ENCODE assay signal across 8 cellular contexts in genomic region chr14:34873591-34874385, GRCh38. TPM values are rescaled to one million over a fixed set of nuclear protein-coding genes. Genes with fewer than 3 reads are reported as not detected.
A peak's percentile ranks its signal among the peaks of the same experiment; 100 is the strongest.
DNase-seq lines count a peak whose midpoint lies in the region; ATAC-seq, FAIRE-seq and TF ChIP-seq lines count a peak whose summit lies in the region.

No MANE protein-coding gene starts in this region.

- H3K27ac ChIP-seq in SU-DHL-6 (ENCODE audit: low read depth, low read length) (peak overlapping the region; percentile 95), heart left ventricle (peak overlapping the region; percentile 93 to 100 (median 98)), upper lobe of right lung (peak overlapping the region; percentile 98)

- DNase-seq in GM06990 (ENCODE audit: extremely low read depth, insufficient read length) (peak; percentile 88), H54 (ENCODE audit: insufficient read length, low spot score) (peak; percentile 70), LNCaP clone FGC (ENCODE audit: low read depth) (peak; percentile 38), heart left ventricle (peak; percentile 89 to 92 (median 90)), posterior cingulate gyrus (peak; percentile 55 to 94 (median 66)), upper lobe of right lung (peak; percentile 93)
- DNase-seq in activated naive CD8-positive, alpha-beta T cell treated with anti-CD3 and anti-CD28 coated beads, Interleukin-2, amount 50 U/mL, for 16 hours (ENCODE audit: low read depth, low spot score): peak; percentile 82

- H3K4me3 ChIP-seq in GM06990 (replicated peaks; ENCODE audit: low read depth, low read length) (peak overlapping the region; percentile 81), LNCaP clone FGC (ENCODE audit: low read depth, low read length) (peak overlapping the region; percentile 83), SU-DHL-6 (ENCODE audit: insufficient read depth, low read length, poor library complexity, severe bottlenecking) (peak overlapping the region; percentile 80), heart left ventricle (peak overlapping the region; percentile 66 to 97 (median 86)), upper lobe of right lung (peak overlapping the region; percentile 91)

- H3K79me2 ChIP-seq in SU-DHL-6 (ENCODE audit: insufficient read depth, low read length): peaks cover 69% of the 10 kb centered on the region

- intact Hi-C loops in heart left ventricle (cut with DNase I): loop anchor here (2.0 to 10.0 kb wide), 11 partner anchors 109 to 951 kb away; partner anchors contain the start of genes SRP54 (in 9 of the 10), PRORP (in 3 of the 10), PPP2R3C (in 2 of the 10) and BRMS1L (in 1 of the 10)
- intact Hi-C loops in posterior cingulate gyrus (cut with DNase I): loop anchor here (2.0 to 10.0 kb wide), 5 partner anchors 109 to 251 kb away; partner anchors contain the start of genes FAM177A1, PPP2R3C, PRORP and SRP54
- intact Hi-C loops in upper lobe of right lung (cut with DNase I): no loop called here

- H3K9me3 ChIP-seq in SU-DHL-6 (ENCODE audit: insufficient read depth, low read length): no peaks in the 10 kb centered on the region
- no peaks in the 10 kb centered on the region for H3K9me3 ChIP-seq in heart left ventricle
- no peaks in the 10 kb centered on the region for H3K9me3 ChIP-seq in upper lobe of right lung

- H3F3A ChIP-seq in SU-DHL-6 (ENCODE audit: insufficient read depth): peaks cover 20% of the 10 kb centered on the region

- TF ChIP-seq POLR2A in H54 (IDR thresholded peaks at IDR 0.05; ENCODE audit: low read depth, low read length): no peak; the same call in 1 of the 2 replicates
- peak in 1 of 2 donors; percentile 79 for TF ChIP-seq POLR2A in heart left ventricle (IDR thresholded peaks at IDR 0.05)

- peak overlapping the region; percentile 99 for H3K9ac ChIP-seq in SU-DHL-6 (ENCODE audit: low read length)

- FAIRE-seq in H54 (lab: Jason Lieb, UNC): peak; percentile 75

- no peaks in the 10 kb centered on the region for H3K9me2 ChIP-seq in SU-DHL-6 (replicated peaks; ENCODE audit: insufficient read depth, low read length)

- peak overlapping the region; percentile 84 for H2AFZ ChIP-seq in SU-DHL-6 (ENCODE audit: low read depth, low read length, severe bottlenecking)

- H3K36me3 ChIP-seq in GM06990 (ENCODE audit: control insufficient read depth, insufficient read depth, low read length) (no peaks in the 10 kb centered on the region), SU-DHL-6 (ENCODE audit: low read length) (peaks cover 11% of the 10 kb centered on the region; the same call in 1 of the 2 replicates), heart left ventricle (peaks cover 0 to 20% (median 0%) of the 10 kb centered on the region in 9 donors), upper lobe of right lung (no peaks in the 10 kb centered on the region)

- H3K4me1 ChIP-seq in heart left ventricle (peaks cover 0 to 32% (median 6%) of the 10 kb centered on the region in 12 donors), upper lobe of right lung (peaks cover 13% of the 10 kb centered on the region)

- TF ChIP-seq CTCF in GM06990 (IDR thresholded peaks at IDR 0.05; ENCODE audit: insufficient read depth, low read length, poor library complexity, severe bottlenecking): no peak
- 0 out of 2 replicates have a peak, but pooled peaks have one; percentile 1 for TF ChIP-seq CTCF in LNCaP clone FGC (IDR thresholded peaks at IDR 0.05; ENCODE audit: control insufficient read depth, extremely low read depth, insufficient read depth)
- no peak for TF ChIP-seq CTCF in SU-DHL-6 (IDR thresholded peaks at IDR 0.05; ENCODE audit: insufficient read depth, low read length, poor library complexity, severe bottlenecking)
- TF ChIP-seq CTCF in heart left ventricle (IDR thresholded peaks at IDR 0.05): peak in 1 of 12 donors; percentile 10
- TF ChIP-seq CTCF in upper lobe of right lung (IDR thresholded peaks at IDR 0.05): no peak

- H3K4me2 ChIP-seq in SU-DHL-6 (ENCODE audit: low read depth, low read length, poor library complexity, severe bottlenecking): peak overlapping the region; percentile 85

- 0 to 1% (median 0%) methylated on average over 34 to 81 of the region's 81 CpGs for WGBS in heart left ventricle, 4 donors

- ATAC-seq in heart left ventricle (peak; percentile 86 to 93 (median 90)), upper lobe of right lung (peak; percentile 89)

- no peaks in the 10 kb centered on the region for H3K27me3 ChIP-seq in GM06990 (replicated peaks; ENCODE audit: control insufficient read depth, insufficient read depth, low read length)
- H3K27me3 ChIP-seq in SU-DHL-6 (ENCODE audit: low read length): no peaks in the 10 kb centered on the region
- H3K27me3 ChIP-seq in heart left ventricle: no peaks in the 10 kb centered on the region
- H3K27me3 ChIP-seq in upper lobe of right lung: no peaks in the 10 kb centered on the region

- no peaks in the 10 kb centered on the region for H4K20me1 ChIP-seq in SU-DHL-6 (ENCODE audit: low read depth, low read length)

RNA-seq across cellular contexts. Expression of gene BAZ1A, which starts 1.4 kb away (rescaled TPM):
- total RNA-seq in heart left ventricle (10 to 100 TPM in 2 of 9 donors, 1 to 10 TPM in 7; 3.8 to 20.3 (median 6.5) TPM), upper lobe of right lung (35.9 TPM)
- 1 to 10 TPM; 5.1 to 8.8 TPM for polyA plus RNA-seq in heart left ventricle

Comparison
In these comparisons a context has a peak if more than half of its experiments do, and no peak if none do; other contexts are left out.
1. Peak in every context shown above with its lines: DNase-seq, ATAC-seq, H3K4me3 ChIP-seq and H3K27ac ChIP-seq.
2. DNase-seq: peak in every context shown above with its lines; median percentile 93 in upper lobe of right lung; 90 in heart left ventricle; 88 in GM06990; 82 in activated naive CD8-positive, alpha-beta T cell treated with anti-CD3 and anti-CD28 coated beads, Interleukin-2, amount 50 U/mL, for 16 hours; 70 in H54; 66 in posterior cingulate gyrus; 38 in LNCaP clone FGC.